Comparison of ENCODE assay signal across 9 cellular contexts in the genomic region with DNA sequence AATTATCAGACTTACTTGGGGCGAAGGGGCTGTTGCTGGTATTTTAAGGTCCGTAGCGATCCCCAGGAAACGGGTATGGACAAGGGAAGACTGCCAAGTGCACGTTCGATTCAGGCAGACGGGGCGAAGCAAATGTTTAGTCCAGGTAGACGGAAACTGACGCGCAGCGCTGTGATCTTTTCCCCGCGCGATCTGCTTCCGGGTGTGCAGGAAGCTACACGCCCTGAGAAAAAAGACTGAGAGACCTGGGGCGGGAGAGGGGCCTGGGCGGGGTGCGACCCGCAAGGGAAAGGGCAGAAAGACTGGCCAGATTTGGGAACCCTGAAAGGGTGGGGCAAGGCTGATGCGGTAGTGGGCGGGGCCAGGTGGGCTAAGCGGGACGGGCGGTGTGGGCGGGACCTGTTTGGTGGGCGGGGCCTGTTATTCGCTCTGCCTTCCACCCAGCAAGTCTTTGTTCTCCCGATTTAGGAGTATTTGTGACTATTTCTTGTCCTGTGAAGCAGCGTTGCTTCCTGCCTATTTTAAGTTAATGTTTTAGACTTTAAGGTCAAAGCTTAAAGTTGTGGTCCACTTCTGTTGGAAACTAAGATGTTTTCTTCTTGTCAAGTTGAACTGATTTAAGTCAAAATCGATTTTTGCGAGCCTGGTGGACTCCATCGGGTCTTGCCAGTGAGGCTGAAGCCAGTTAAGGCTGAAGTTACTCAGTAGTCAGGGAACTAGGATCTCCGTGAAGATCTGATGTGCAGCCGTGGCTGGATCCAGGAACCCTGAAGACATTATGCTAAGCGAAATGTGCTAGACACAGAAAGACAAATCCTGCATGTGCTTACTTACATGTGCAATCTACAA. TPM values are rescaled to one million over a fixed set of nuclear protein-coding genes. Genes with fewer than 3 reads are reported as not detected.
DNase-seq lines count a peak whose midpoint lies in the region; ATAC-seq and TF ChIP-seq lines count a peak whose summit lies in the region.
"Had no signal": no experiment of that assay in that cellular context is flagged by ENCODE, and none has a peak within 500 bp of the region (broad histone marks: within the 10 kb centered on the region; RNA-seq: fewer than 3 reads in every experiment).

A gene (minus strand): TSS at position 301 of the 849 bp plus-strand sequence. CDS start 3,549 bp downstream, outside the sequence.

- WGBS in HUES64: 13% methylated on average over 37 of the region's 37 CpGs

- H3K9me3 Mint-ChIP-seq in activated T-cell treated with anti-CD3 and anti-CD28 coated beads, Interleukin-2, amount 50 U/mL, for 72 hours: peaks cover 5 to 8% of the 10 kb centered on the region in 2 donors
- H3K9me3 Mint-ChIP-seq in naive B cell: peaks cover 0 to 4% (median 0%) of the 10 kb centered on the region in 7 donors

- H3K4me3 ChIP-seq in HUES64 (ENCODE audit: low read length) (peak within 1 kb of the TSS; percentile 95), Peyer's patch (peak within 1 kb of the TSS; percentile 71 to 84 (median 74))

- H3K4me1 Mint-ChIP-seq in activated T-cell treated with anti-CD3 and anti-CD28 coated beads, Interleukin-2, amount 50 U/mL, for 72 hours (ENCODE audit: low read depth): peaks cover 34% of the 10 kb centered on the region
- peaks cover 20 to 44% (median 23%) of the 10 kb centered on the region in 3 donors for H3K4me1 Mint-ChIP-seq in naive B cell

- peak within 1 kb of the TSS; percentile 96 for H3K27ac Mint-ChIP-seq in activated T-cell treated with anti-CD3 and anti-CD28 coated beads, Interleukin-2, amount 50 U/mL, for 72 hours
- peak within 1 kb of the TSS; percentile 97 to 99 (median 98) for H3K27ac Mint-ChIP-seq in naive B cell

- H3K4me1 ChIP-seq in HUES64 (ENCODE audit: insufficient read depth, low read length): peaks cover 6% of the 10 kb centered on the region; the same call in 1 of the 2 replicates
- H3K4me1 ChIP-seq in Peyer's patch: peaks cover 0 to 9% (median 1%) of the 10 kb centered on the region in 4 donors

- H3K9me3 ChIP-seq in HUES64 (ENCODE audit: insufficient read depth, low read depth, low read length) (no peaks in the 10 kb centered on the region), Peyer's patch (peaks cover 0 to 2% (median 0%) of the 10 kb centered on the region in 4 donors)

- H3K27ac ChIP-seq in HUES64 (ENCODE audit: low read depth, low read length) (no peak within 1 kb of the TSS), Peyer's patch (peak within 1 kb of the TSS; percentile 79 to 86 (median 83))

- peak within 1 kb of the TSS; percentile 84 to 99 for H3K4me3 Mint-ChIP-seq in activated T-cell treated with anti-CD3 and anti-CD28 coated beads, Interleukin-2, amount 50 U/mL, for 72 hours
- H3K4me3 Mint-ChIP-seq in naive B cell: peak within 1 kb of the TSS; percentile 97 to 100 (median 99)

- H3K27me3 Mint-ChIP-seq in activated T-cell treated with anti-CD3 and anti-CD28 coated beads, Interleukin-2, amount 50 U/mL, for 72 hours (ENCODE audit: low read depth): no peaks in the 10 kb centered on the region
- H3K27me3 Mint-ChIP-seq in naive B cell: no peaks in the 10 kb centered on the region

- H3K36me3 Mint-ChIP-seq in activated T-cell treated with anti-CD3 and anti-CD28 coated beads, Interleukin-2, amount 50 U/mL, for 72 hours (ENCODE audit: insufficient read depth in 2 of 2): peaks cover 21 to 38% of the 10 kb centered on the region in 2 donors
- H3K36me3 Mint-ChIP-seq in naive B cell: peaks cover 9 to 15% of the 10 kb centered on the region in 2 donors

- TF ChIP-seq POLR2A in Peyer's patch (IDR thresholded peaks at IDR 0.05): no peak

- TF ChIP-seq CTCF in AG09319 (IDR thresholded peaks at IDR 0.05; ENCODE audit: low read depth, low read length): no peak
- no peak for TF ChIP-seq CTCF in Peyer's patch (IDR thresholded peaks at IDR 0.05)

- H3K36me3 ChIP-seq in HUES64 (ENCODE audit: insufficient read depth, low read length) (peaks cover 20% of the 10 kb centered on the region), Peyer's patch (peaks cover 0 to 29% (median 0%) of the 10 kb centered on the region in 3 donors)

- H3K9ac ChIP-seq in HUES64 (ENCODE audit: low read depth, low read length): peak within 1 kb of the TSS; percentile 75

- DNase-seq in AG09319 (ENCODE audit: extremely low read depth, low read depth) (peak; percentile 40), Peyer's patch (peak; percentile 92 to 96 (median 95)), fibroblast of gingiva (ENCODE audit: low read depth) (peak; percentile 73), naive B cell (peak; percentile 86)
- DNase-seq in activated T-cell treated with anti-CD3 and anti-CD28 coated beads, Interleukin-2, amount 50 U/mL, for 72 hours: peak; percentile 91
- peak; percentile 67 to 85 for DNase-seq in stimulated activated CD8-positive, alpha-beta memory T cell treated with anti-CD3 and anti-CD28 coated beads, Interleukin-7, amount 100 ng/mL, for 48 hours (ENCODE audit: extremely low read depth in 1 of 2, low read depth in 1 of 2)

- H3K27me3 ChIP-seq in HUES64 (ENCODE audit: insufficient read depth, low read length) (peaks cover 7% of the 10 kb centered on the region; the same call in 1 of the 2 replicates), Peyer's patch (no peaks in the 10 kb centered on the region)

- ATAC-seq in GM19324 (IDR thresholded peaks at IDR 0.05; ENCODE audit: low FRiP score, unreplicated experiment) (peak; percentile 81), naive B cell (ENCODE audit: low read depth in 2 of 2) (peak; percentile 92 to 95)
- ATAC-seq in activated T-cell treated with anti-CD3 and anti-CD28 coated beads, Interleukin-2, amount 50 U/mL, for 72 hours (replicated peaks in 1 of 2): peak; percentile 93 to 94
- ATAC-seq: HCT116 had no signal

RNA-seq across cellular contexts. Expression of the gene that starts here (rescaled TPM):
- 5.7 TPM for polyA plus RNA-seq in HUES64 (2013, experiment 1 of 2)
- polyA plus RNA-seq in HUES64 (2013, experiment 2 of 2): 6.5 TPM
- 10 to 100 TPM in 1 of 4 donors, 1 to 10 TPM in 3; 7.0 to 11.9 (median 9.2) TPM for total RNA-seq in Peyer's patch
- 10 to 100 TPM; 15.3 to 18.2 TPM for total RNA-seq in activated T-cell treated with anti-CD3 and anti-CD28 coated beads, Interleukin-2, amount 50 U/mL, for 72 hours
- polyA plus RNA-seq in naive B cell (ENCODE audit: low read depth in 6 of 6): 10 to 100 TPM in 4 of 6 donors, 1 to 10 TPM in 2; 8.2 to 21.1 (median 12.0) TPM

Comparison
In these comparisons a context has a peak if more than half of its experiments do, and no peak if none do; other contexts are left out.
1. DNase-seq: peak in every context shown above with its lines; median percentile 95 in Peyer's patch; 91 in activated T-cell treated with anti-CD3 and anti-CD28 coated beads, Interleukin-2, amount 50 U/mL, for 72 hours; 86 in naive B cell; 76 in stimulated activated CD8-positive, alpha-beta memory T cell treated with anti-CD3 and anti-CD28 coated beads, Interleukin-7, amount 100 ng/mL, for 48 hours; 73 in fibroblast of gingiva; 40 in AG09319.